ENCODE assay signal across 10 cellular contexts in genomic region chr9:130453487-130453886, GRCh38. TPM values are rescaled to one million over a fixed set of nuclear protein-coding genes. Genes with fewer than 3 reads are reported as not detected.
DNase-seq lines count a peak whose midpoint lies in the region; ATAC-seq, FAIRE-seq and TF ChIP-seq lines count a peak whose summit lies in the region.
"Had no signal": no experiment of that assay in that cellular context is flagged by ENCODE, and none has a peak within 500 bp of the region (broad histone marks: within the 10 kb centered on the region; RNA-seq: fewer than 3 reads in every experiment).

No MANE protein-coding gene starts in this region.

- H3K4me3 ChIP-seq in A549 (no peak overlapping the region), adrenal gland (no peak overlapping the region)

- TF ChIP-seq RAD21 in A549 (conservative IDR thresholded peaks at IDR 0.05 in 1 of 2, IDR thresholded peaks at IDR 0.05 in 1 of 2), result no peak

- H3K4me1 ChIP-seq in A549 (peaks cover 36% of the 10 kb centered on the region), adrenal gland (replicated peaks in 1 of 2) (peaks cover 35 to 38% of the 10 kb centered on the region in 2 donors)

- ATAC-seq in A549, result 0 out of 6 replicates have a peak, but pooled peaks of 1 of the 2 experiments have one; percentile 12
- no peak for ATAC-seq in stimulated activated naive B cell treated with anti-CD40 and anti-IgM and Interleukin-4, amounts not matched to agents 10 μg/mL and 1 μg/mL and 100 μg/mL, for 72 hours (replicated peaks)

- POLR2A ChIA-PET in A549 (lab: Yijun Ruan, JAX), result no interaction called here

- H3K9me3 ChIP-seq in A549, result no peaks in the 10 kb centered on the region
- no peaks in the 10 kb centered on the region for H3K9me3 ChIP-seq in adrenal gland (replicated peaks in 1 of 3)

- no peaks in the 10 kb centered on the region for H3K27me3 ChIP-seq in adrenal gland

- H3K27me3 Mint-ChIP-seq in stimulated activated naive B cell treated with anti-CD40 and anti-IgM and Interleukin-4, amounts not matched to agents 10 μg/mL and 1 μg/mL and 100 μg/mL, for 72 hours, result peaks cover 18 to 53% of the 10 kb centered on the region in 2 donors

- H3K36me3 ChIP-seq in adrenal gland (replicated peaks in 1 of 2), result no peaks in the 10 kb centered on the region

- H3K27ac Mint-ChIP-seq in stimulated activated naive B cell treated with anti-CD40 and anti-IgM and Interleukin-4, amounts not matched to agents 10 μg/mL and 1 μg/mL and 100 μg/mL, for 72 hours, result no peak overlapping the region

- H3K4me1 Mint-ChIP-seq in stimulated activated naive B cell treated with anti-CD40 and anti-IgM and Interleukin-4, amounts not matched to agents 10 μg/mL and 1 μg/mL and 100 μg/mL, for 72 hours, result no peaks in the 10 kb centered on the region

- H3K36me3 Mint-ChIP-seq in stimulated activated naive B cell treated with anti-CD40 and anti-IgM and Interleukin-4, amounts not matched to agents 10 μg/mL and 1 μg/mL and 100 μg/mL, for 72 hours, result no peaks in the 10 kb centered on the region

- 56% methylated on average over 7 of the region's 7 CpGs for WGBS in A549 (ENCODE audit: missing lambda C conversion rate)
- WGBS in adrenal gland, 4 donors, result 17 to 34% (median 30%) methylated on average over 5 to 7 of the region's 7 CpGs

- FAIRE-seq in A549 (lab: Jason Lieb, UNC), result no peak
- FAIRE-seq: GM12892 had no signal

- H3K27ac ChIP-seq in A549, result peak overlapping the region in 1 of 2 experiments; percentile 54; a peak in 1 of 6 replicates
- peak overlapping the region in 2 of 5 donors; percentile 85 to 88 for H3K27ac ChIP-seq in adrenal gland

- no peak for DNase-seq in A549 (ENCODE audit: low read depth in 1 of 2, low spot score in 1 of 2)
- peak; percentile 88 for DNase-seq in NCI-H1105 (lab: John Stamatoyannopoulos, UW)
- DNase-seq in adrenal gland, result peak; percentile 78 to 93 (median 89)
- peak; percentile 35 for DNase-seq in iris pigment epithelial cell (ENCODE audit: low read depth)
- no peak for DNase-seq in SKM-1 (lab: John Stamatoyannopoulos, UW; ENCODE audit: unreplicated experiment)
- no peak for DNase-seq in activated naive CD4-positive, alpha-beta T cell (lab: John Stamatoyannopoulos, UW)
- no peak for DNase-seq in NCI-H187 (lab: John Stamatoyannopoulos, UW)
- no peak for DNase-seq in stimulated activated naive B cell treated with anti-CD40 and anti-IgM and Interleukin-4, amounts not matched to agents 10 μg/mL and 1 μg/mL and 100 μg/mL, for 72 hours
- DNase-seq: MV-4-11 had no signal

- CTCF ChIA-PET in A549 (lab: Yijun Ruan, JAX), result interaction anchor here (0.9 to 3.4 kb wide), 7 partner anchors 11 to 414 kb away, joined by 3 to 46 read pairs (median 4); no protein-coding TSS in a partner anchor

- TF ChIP-seq POLR2A in A549 (IDR thresholded peaks at IDR 0.05; ENCODE audit: low read length), result no peak
- no peak for TF ChIP-seq POLR2A in adrenal gland (IDR thresholded peaks at IDR 0.05)

- TF ChIP-seq EP300 in A549 (IDR thresholded peaks at IDR 0.05), result no peak

- no peak overlapping the region for H3K4me3 Mint-ChIP-seq in stimulated activated naive B cell treated with anti-CD40 and anti-IgM and Interleukin-4, amounts not matched to agents 10 μg/mL and 1 μg/mL and 100 μg/mL, for 72 hours

- H3K4me2 ChIP-seq in A549, result 0 out of 3 replicates have a peak overlapping the region, but pooled peaks have one; percentile 7

- intact Hi-C loops in adrenal gland (cut with DNase I), result no loop called here

- TF ChIP-seq CTCF in A549 (IDR thresholded peaks at IDR 0.05) (no peak), adrenal gland (IDR thresholded peaks at IDR 0.05) (no peak)

- H3K9me3 Mint-ChIP-seq in stimulated activated naive B cell treated with anti-CD40 and anti-IgM and Interleukin-4, amounts not matched to agents 10 μg/mL and 1 μg/mL and 100 μg/mL, for 72 hours, result peaks cover 0 to 1% of the 10 kb centered on the region in 2 donors

TF ChIP-seq in A549, 52 proteins besides CTCF, POLR2A, EP300 and RAD21:
- TF ChIP-seq E2F6 (IDR thresholded peaks at IDR 0.05; ENCODE audit: borderline replicate concordance, low read depth) (no peak), HOXA7 (CRISPR knock-in tag; IDR thresholded peaks at IDR 0.05) (no peak), JUNB (IDR thresholded peaks at IDR 0.05) (no peak), ZNF302 (CRISPR knock-in tag; IDR thresholded peaks at IDR 0.05) (no peak), RARB (CRISPR knock-in tag; IDR thresholded peaks at IDR 0.05) (no peak), HOXB13 (CRISPR knock-in tag; IDR thresholded peaks at IDR 0.05; ENCODE audit: low read depth) (no peak), ELK1 (IDR thresholded peaks at IDR 0.05; ENCODE audit: low read depth, low read length) (no peak), HMGXB4 (CRISPR knock-in tag; IDR thresholded peaks at IDR 0.05; ENCODE audit: borderline replicate concordance) (no peak), ESRRA (IDR thresholded peaks at IDR 0.05; ENCODE audit: borderline replicate concordance, low read length) (no peak), BHLHE40 (IDR thresholded peaks at IDR 0.05; ENCODE audit: low read depth, low read length) (no peak), RFX5 (IDR thresholded peaks at IDR 0.05) (no peak), GATA3 (IDR thresholded peaks at IDR 0.05; ENCODE audit: borderline replicate concordance) (no peak)

RNA-seq across cellular contexts. Expression of gene ASS1, which starts 8.7 kb away (rescaled TPM):
- 32.5 and 36.9 TPM in 2 replicates for polyA plus RNA-seq in A549 (2011; rRNA removed)
- polyA plus RNA-seq in A549 (2012; cell fraction: cytosol; rRNA removed), result 13.7 and 16.0 TPM in 2 replicates
- polyA plus RNA-seq in A549 (2012; cell fraction: nucleus; rRNA removed), result 8.3 and 11.0 TPM in 2 replicates
- polyA plus RNA-seq in A549 (2017; fragmentation: RNase III; extraction: RNeasy Plus Mini Kit Qiagen cat#74134 plus additional on column Dnase treatment), result 11.3 to 12.9 TPM (median 11.8 TPM) in 3 replicates
- 17.1 and 24.9 TPM in 2 replicates for polyA minus RNA-seq in A549 (2011; rRNA and poly(A)+ RNA removed)
- 100 to 1,000 TPM; 129 to 357 (median 232) TPM for total RNA-seq in adrenal gland
- 100 to 1,000 TPM; 122 to 438 (median 433) TPM for polyA plus RNA-seq in adrenal gland

Comparison
In these comparisons a context has a peak if more than half of its experiments do, and no peak if none do; other contexts are left out.
1. DNase-seq: peak in NCI-H1105 (single experiment), adrenal gland (7 of 7) and iris pigment epithelial cell (single experiment); none in A549 (0 of 2), SKM-1 (single experiment), activated naive CD4-positive, alpha-beta T cell (0 of 4), NCI-H187 (0 of 2) and stimulated activated naive B cell treated with anti-CD40 and anti-IgM and Interleukin-4, amounts not matched to agents 10 μg/mL and 1 μg/mL and 100 μg/mL, for 72 hours (single experiment).